Comparison of ENCODE assay signal across 8 cellular contexts in the genomic region with DNA sequence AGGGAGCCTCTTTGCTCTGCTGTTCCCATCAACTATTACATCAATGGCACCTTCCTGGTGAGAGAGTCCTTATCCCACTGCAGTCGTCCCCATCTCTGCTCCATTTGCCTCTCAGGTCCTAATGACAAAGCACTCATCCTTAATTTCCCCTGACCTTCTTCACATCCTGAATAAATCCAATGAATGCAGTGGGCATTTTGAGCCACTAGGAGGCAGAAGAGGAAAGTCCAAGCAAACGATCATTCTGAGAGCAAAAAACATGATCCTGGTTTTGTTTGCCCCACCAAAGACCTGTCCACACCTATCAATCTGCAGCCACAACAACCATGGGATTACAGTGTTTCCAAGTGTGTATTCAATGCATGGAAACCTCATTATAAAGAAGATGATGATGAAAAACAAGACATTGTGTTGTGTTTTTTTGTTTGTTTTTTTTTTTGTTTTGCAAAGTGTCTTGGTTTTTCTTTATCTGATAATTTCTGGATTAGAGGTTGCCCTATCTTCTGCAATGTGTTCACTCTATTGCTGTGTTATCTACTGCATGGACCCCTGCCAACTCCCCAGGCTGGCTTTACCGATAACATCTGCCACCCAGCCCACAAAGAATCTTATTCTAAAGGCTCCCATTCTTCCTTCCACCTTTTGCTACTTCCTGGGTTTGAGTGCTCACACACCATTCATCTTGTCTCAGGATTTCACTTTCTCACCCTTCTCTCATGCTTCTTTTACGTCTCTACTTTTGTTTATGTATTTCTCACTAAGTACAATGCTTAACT.
DNase-seq lines count a peak whose midpoint lies in the region; ATAC-seq and TF ChIP-seq lines count a peak whose summit lies in the region.

No MANE protein-coding gene starts in this region.

- H3K27me3 ChIP-seq in NT2/D1 (ENCODE audit: insufficient read depth, insufficient read length) (no peaks in the 10 kb centered on the region), parathyroid adenoma (ENCODE audit: control insufficient read depth, insufficient read depth, low read length) (no peaks in the 10 kb centered on the region)

- H3K4me3 ChIP-seq in NT2/D1 (ENCODE audit: insufficient read length, low read depth) (no peak overlapping the region), epithelial cell of proximal tubule (ENCODE audit: low read depth, low read length) (no peak overlapping the region), parathyroid adenoma (ENCODE audit: low read depth, low read length) (no peak overlapping the region)

- ATAC-seq in HG02943 (IDR thresholded peaks at IDR 0.05; ENCODE audit: low read depth, unreplicated experiment) (peak; percentile 69), HG03521 (IDR thresholded peaks at IDR 0.05; ENCODE audit: unreplicated experiment) (no peak)

- H3K79me2 ChIP-seq in parathyroid adenoma = no peaks in the 10 kb centered on the region

- no peak overlapping the region for H3K4me2 ChIP-seq in parathyroid adenoma (ENCODE audit: low read length)

- H2AFZ ChIP-seq in parathyroid adenoma = no peak overlapping the region

- H3K27ac ChIP-seq in parathyroid adenoma = no peak overlapping the region

- H3K4me1 ChIP-seq in NT2/D1 (ENCODE audit: insufficient read depth, insufficient read length) (no peaks in the 10 kb centered on the region), parathyroid adenoma (peaks cover 2% of the 10 kb centered on the region)

- H3K9me3 ChIP-seq in NT2/D1 (ENCODE audit: insufficient read depth, low read length) (no peaks in the 10 kb centered on the region), parathyroid adenoma (ENCODE audit: control insufficient read depth, low read length) (no peaks in the 10 kb centered on the region)

- no peak overlapping the region for H3K9ac ChIP-seq in NT2/D1 (ENCODE audit: insufficient read length, low read depth)
- no peak overlapping the region for H3K9ac ChIP-seq in parathyroid adenoma

- DNase-seq in stimulated activated CD4-positive, alpha-beta T cell treated with anti-CD3 and anti-CD28 coated beads, Interleukin-15, amount 100 ng/mL, for 24 hours = peak; percentile 24
- DNase-seq in stimulated activated CD4-positive, alpha-beta T cell treated with anti-CD3 and anti-CD28 coated beads, Interleukin-12 subunit alpha, Interleukin-12 subunit beta, amount 100 ng/mL, for 4 hours = no peak
- DNase-seq in NT2/D1 (ENCODE audit: low read depth, low spot score) = peak; percentile 42
- no peak for DNase-seq in epithelial cell of proximal tubule (ENCODE audit: low read depth)
- DNase-seq in effector CD4-positive, alpha-beta T cell = no peak

- H3K36me3 ChIP-seq in NT2/D1 (ENCODE audit: insufficient read depth, insufficient read length, low read length) = no peaks in the 10 kb centered on the region
- H3K36me3 ChIP-seq in parathyroid adenoma (ENCODE audit: control insufficient read depth, insufficient read depth, low read length) = no peaks in the 10 kb centered on the region

- TF ChIP-seq CTCF in epithelial cell of proximal tubule (conservative IDR thresholded peaks at IDR 0.05; ENCODE audit: low read depth, low read length) = peak; percentile 71
- peak; percentile 70 for TF ChIP-seq CTCF in parathyroid adenoma (IDR thresholded peaks at IDR 0.05)

Comparison
In these comparisons a context has a peak if more than half of its experiments do, and no peak if none do; other contexts are left out.
1. DNase-seq: peak in stimulated activated CD4-positive, alpha-beta T cell treated with anti-CD3 and anti-CD28 coated beads, Interleukin-15, amount 100 ng/mL, for 24 hours (single experiment) and NT2/D1 (single experiment); none in stimulated activated CD4-positive, alpha-beta T cell treated with anti-CD3 and anti-CD28 coated beads, Interleukin-12 subunit alpha, Interleukin-12 subunit beta, amount 100 ng/mL, for 4 hours (single experiment), epithelial cell of proximal tubule (single experiment) and effector CD4-positive, alpha-beta T cell (single experiment).